In genomic region chr1:187922255-187922654, GRCh38 we compare ENCODE assay signal across 9 cellular contexts.
"Had no signal": no experiment of that assay in that cellular context is flagged by ENCODE, and none has a peak within 500 bp of the region (broad histone marks: within the 10 kb centered on the region; RNA-seq: fewer than 3 reads in every experiment).

No MANE protein-coding gene starts in this region.

- H3K4me3 ChIP-seq: GM23338 had no signal

- DNase-seq: H9, HCEC 1CT, KBM-7 had no signal

- H2AFZ ChIP-seq: GM23338 had no signal

- H3K27ac ChIP-seq: HL-60, KMS-11 had no signal

- ATAC-seq: GM23338, HepG2 had no signal

- H3K4me2 ChIP-seq: GM23338, KMS-11 had no signal

- FAIRE-seq: H1, H54, HepG2 had no signal

- H3K9ac ChIP-seq: KMS-11 had no signal
